In genomic region chr2:169798718-169799495, GRCh38 we compare ENCODE assay signal across 1 cellular context.
TF ChIP-seq lines count a peak whose summit lies in the region.

Gene SSB (plus strand): TSS chr2:169798871. CDS start chr2:169800961, 2,090 bp downstream.

TF ChIP-seq in H1, 55 proteins besides CTCF, POLR2A, EP300 and RAD21 (continued from another document):
- TF ChIP-seq POLR2AphosphoS5 (IDR thresholded peaks at IDR 0.05; ENCODE audit: low read depth, low read length) = peak; percentile 84
- TF ChIP-seq SAP30 (IDR thresholded peaks at IDR 0.05; ENCODE audit: insufficient read depth, insufficient replicate concordance, low read length) = no peak
- TF ChIP-seq CHD1 (IDR thresholded peaks at IDR 0.05; ENCODE audit: low read depth, low read length) = 0 out of 2 replicates have a peak, but pooled peaks have one; percentile 14
- no peak for TF ChIP-seq EZH2 (IDR thresholded peaks at IDR 0.05; ENCODE audit: low read depth, low read length, severe bottlenecking)
- TF ChIP-seq CHD7 (IDR thresholded peaks at IDR 0.05; ENCODE audit: insufficient replicate concordance, low read length) = no peak
- no peak for TF ChIP-seq MAFK (IDR thresholded peaks at IDR 0.05; ENCODE audit: low read depth, low read length)
- TF ChIP-seq CBX8 (IDR thresholded peaks at IDR 0.05; ENCODE audit: borderline replicate concordance, low read depth, low read length) = no peak
- no peak for TF ChIP-seq SIRT6 (IDR thresholded peaks at IDR 0.05; ENCODE audit: low read length)
- TF ChIP-seq ZNF274 (IDR thresholded peaks at IDR 0.05; ENCODE audit: borderline replicate concordance, extremely low read depth, low read length) = no peak
- TF ChIP-seq GABPA (IDR thresholded peaks at IDR 0.05; ENCODE audit: borderline replicate concordance, insufficient read depth, low read length) = no peak
- no peak for TF ChIP-seq SP4 (IDR thresholded peaks at IDR 0.05; ENCODE audit: low read length)
- no peak for TF ChIP-seq KDM1A (IDR thresholded peaks at IDR 0.05; ENCODE audit: borderline replicate concordance, low read length)
- TF ChIP-seq SRF (IDR thresholded peaks at IDR 0.05; ENCODE audit: low read depth, low read length) = no peak
- no peak for TF ChIP-seq RXRA (IDR thresholded peaks at IDR 0.05; ENCODE audit: insufficient read depth, low read depth, low read length)
- TF ChIP-seq MAX (IDR thresholded peaks at IDR 0.05) = peak; percentile 68; the same call in 1 of the 2 replicates
- TF ChIP-seq TAF7 (optimal IDR thresholded peaks at IDR 0.05; ENCODE audit: borderline replicate concordance, low read depth, low read length) = peak; percentile 32
- TF ChIP-seq GTF2F1 (IDR thresholded peaks at IDR 0.05; ENCODE audit: borderline replicate concordance, low read depth, low read length) = peak; percentile 62; the same call in 1 of the 2 replicates
- TF ChIP-seq CEBPB (IDR thresholded peaks at IDR 0.05; ENCODE audit: low read depth, low read length) = no peak
- peak; percentile 81 for TF ChIP-seq TBP (IDR thresholded peaks at IDR 0.05; ENCODE audit: low read depth, low read length)
- TF ChIP-seq ASH2L (IDR thresholded peaks at IDR 0.05; ENCODE audit: low read length) = peak; percentile 88
- TF ChIP-seq EGR1 (IDR thresholded peaks at IDR 0.05; ENCODE audit: borderline replicate concordance, low read depth, low read length) = no peak
- peak; percentile 88 for TF ChIP-seq TAF1 (IDR thresholded peaks at IDR 0.05; ENCODE audit: low read depth, low read length)
- TF ChIP-seq ATF2 (IDR thresholded peaks at IDR 0.05; ENCODE audit: low read length) = no peak
- no peak for TF ChIP-seq SP2 (IDR thresholded peaks at IDR 0.05; ENCODE audit: low read length)
- no peak for TF ChIP-seq FOSL1 (IDR thresholded peaks at IDR 0.05; ENCODE audit: insufficient read depth, low read depth, low read length)
- peak; percentile 91; the same call in 1 of the 2 replicates for TF ChIP-seq RBBP5 (IDR thresholded peaks at IDR 0.05; ENCODE audit: borderline replicate concordance, low read depth, low read length)
- no peak for TF ChIP-seq ATF3 (IDR thresholded peaks at IDR 0.05; ENCODE audit: insufficient read depth, low read depth, low read length)
- peak; percentile 43 for TF ChIP-seq KDM4A (IDR thresholded peaks at IDR 0.05; ENCODE audit: low read depth, low read length, severe bottlenecking)
- no peak for TF ChIP-seq POU5F1 (IDR thresholded peaks at IDR 0.05; ENCODE audit: low read depth, low read length)
- no peak for TF ChIP-seq BRCA1 (IDR thresholded peaks at IDR 0.05; ENCODE audit: low read depth, low read length)
- no peak; the same call in 1 of the 2 replicates for TF ChIP-seq SP1 (IDR thresholded peaks at IDR 0.05; ENCODE audit: low read depth, low read length)
- peak; percentile 68; the same call in 1 of the 2 replicates for TF ChIP-seq TEAD4 (IDR thresholded peaks at IDR 0.05; ENCODE audit: low read depth, low read length)
- TF ChIP-seq YY1 (IDR thresholded peaks at IDR 0.05; ENCODE audit: low read depth, low read length) = no peak
- no peak for TF ChIP-seq KDM5A (IDR thresholded peaks at IDR 0.05; ENCODE audit: low read length)
- TF ChIP-seq SIN3A (conservative IDR thresholded peaks at IDR 0.05 in 1 of 2, IDR thresholded peaks at IDR 0.05 in 1 of 2; ENCODE audit: low read depth in 1 of 2, low read length in 2 of 2) = peak; percentile 73 to 81; a peak in 3 of 4 replicates
- peak in 1 of 2 experiments; percentile 58; a peak in 1 of 4 replicates for TF ChIP-seq HDAC2 (IDR thresholded peaks at IDR 0.05; ENCODE audit: borderline replicate concordance in 1 of 2, low read depth in 2 of 2, low read length in 2 of 2)
- TF ChIP-seq TCF12 (IDR thresholded peaks at IDR 0.05; ENCODE audit: low read depth, low read length) = no peak
- no peak for TF ChIP-seq CHD2 (IDR thresholded peaks at IDR 0.05; ENCODE audit: low read length)
- TF ChIP-seq JUN (IDR thresholded peaks at IDR 0.05; ENCODE audit: low read depth, low read length) = no peak
- TF ChIP-seq NRF1 (IDR thresholded peaks at IDR 0.05; ENCODE audit: low read depth, low read length) = peak; percentile 85
- peak; percentile 30; the same call in 1 of the 2 replicates for TF ChIP-seq E2F6 (IDR thresholded peaks at IDR 0.05)
- peak; percentile 90 for TF ChIP-seq PHF8 (conservative IDR thresholded peaks at IDR 0.05; ENCODE audit: low read depth, low read length)
- no peak for TF ChIP-seq HDAC6 (IDR thresholded peaks at IDR 0.05; ENCODE audit: low read depth, low read length)
- TF ChIP-seq CTBP2 (IDR thresholded peaks at IDR 0.05; ENCODE audit: borderline replicate concordance, insufficient read depth, insufficient read length, low read length) = no peak
- TF ChIP-seq NANOG (IDR thresholded peaks at IDR 0.05; ENCODE audit: insufficient read depth, low read depth, low read length, poor library complexity, severe bottlenecking) = no peak
- TF ChIP-seq JUND (IDR thresholded peaks at IDR 0.05; ENCODE audit: low read length) = no peak
- no peak for TF ChIP-seq USF2 (IDR thresholded peaks at IDR 0.05; ENCODE audit: low read length)
